Comparison of ENCODE assay signal across 8 cellular contexts in the genomic region with DNA sequence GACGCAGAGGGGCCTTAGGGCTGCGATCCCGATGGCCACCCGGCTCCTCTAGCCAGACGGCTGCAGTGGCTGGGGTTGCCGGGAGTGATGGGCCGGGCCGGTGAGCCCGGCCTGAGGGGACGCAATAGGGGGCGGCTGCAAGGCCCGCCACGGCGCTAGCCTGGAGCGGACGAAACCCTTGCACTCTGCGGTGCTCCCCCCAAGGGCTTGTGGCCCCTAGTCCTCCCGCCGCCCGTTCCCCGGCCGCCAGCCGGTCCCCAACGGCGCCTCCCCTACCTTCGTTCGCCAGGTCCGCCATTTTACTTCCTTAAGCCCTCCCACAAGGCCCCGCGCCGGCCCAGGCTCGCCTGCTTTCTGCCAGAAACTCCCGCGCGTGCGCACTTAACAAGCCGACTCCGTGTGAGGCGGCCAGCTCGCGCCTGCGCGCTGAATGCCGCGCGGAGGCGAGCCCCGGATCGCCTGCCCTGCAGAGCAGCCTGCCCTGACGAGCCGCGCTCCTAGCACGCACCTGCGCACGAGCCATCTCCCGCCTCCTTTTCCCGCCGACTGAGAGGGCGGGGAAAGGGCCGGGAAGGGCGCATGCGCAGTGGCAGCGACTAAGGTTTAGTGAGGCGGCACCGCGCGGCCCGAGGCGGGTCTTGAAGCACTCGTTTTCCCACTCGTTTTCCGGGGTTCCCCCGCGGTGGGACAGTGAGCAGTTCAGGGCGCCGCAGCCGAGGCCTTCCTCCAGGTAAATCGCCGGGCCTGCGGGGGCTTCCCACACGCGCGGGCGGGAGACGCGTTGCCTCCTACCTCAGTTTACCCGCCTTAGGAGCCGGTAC. TPM values are rescaled to one million over a fixed set of nuclear protein-coding genes. Genes with fewer than 3 reads are reported as not detected.
DNase-seq lines count a peak whose midpoint lies in the region; ATAC-seq and TF ChIP-seq lines count a peak whose summit lies in the region.

A gene with protein sequence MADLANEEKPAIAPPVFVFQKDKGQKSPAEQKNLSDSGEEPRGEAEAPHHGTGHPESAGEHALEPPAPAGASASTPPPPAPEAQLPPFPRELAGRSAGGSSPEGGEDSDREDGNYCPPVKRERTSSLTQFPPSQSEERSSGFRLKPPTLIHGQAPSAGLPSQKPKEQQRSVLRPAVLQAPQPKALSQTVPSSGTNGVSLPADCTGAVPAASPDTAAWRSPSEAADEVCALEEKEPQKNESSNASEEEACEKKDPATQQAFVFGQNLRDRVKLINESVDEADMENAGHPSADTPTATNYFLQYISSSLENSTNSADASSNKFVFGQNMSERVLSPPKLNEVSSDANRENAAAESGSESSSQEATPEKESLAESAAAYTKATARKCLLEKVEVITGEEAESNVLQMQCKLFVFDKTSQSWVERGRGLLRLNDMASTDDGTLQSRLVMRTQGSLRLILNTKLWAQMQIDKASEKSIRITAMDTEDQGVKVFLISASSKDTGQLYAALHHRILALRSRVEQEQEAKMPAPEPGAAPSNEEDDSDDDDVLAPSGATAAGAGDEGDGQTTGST (minus strand): TSS at position 356 of the 821 bp plus-strand sequence. CDS start 58 bp downstream, at position 298.

- H3K27me3 Mint-ChIP-seq in activated CD4-positive, alpha-beta T cell treated with anti-CD3 and anti-CD28 coated beads for 36 hours, result no peaks in the 10 kb centered on the region

- H3K27ac Mint-ChIP-seq in activated CD4-positive, alpha-beta T cell treated with anti-CD3 and anti-CD28 coated beads for 36 hours, result peak within 1 kb of the TSS; percentile 90

- H3K4me1 Mint-ChIP-seq in activated CD4-positive, alpha-beta T cell treated with anti-CD3 and anti-CD28 coated beads for 36 hours, result peaks cover 56% of the 10 kb centered on the region

- no peaks in the 10 kb centered on the region for H3K9me3 Mint-ChIP-seq in activated CD4-positive, alpha-beta T cell treated with anti-CD3 and anti-CD28 coated beads for 36 hours (ENCODE audit: low read depth)

- DNase-seq in AML-193 (lab: John Stamatoyannopoulos, UW), result peak; percentile 98 to 99
- DNase-seq in NCI-H510A treated with DMSO at 0.1 percent for 48 hours (lab: John Stamatoyannopoulos, UW), result peak; percentile 99
- peak; percentile 99 for DNase-seq in activated CD4-positive, alpha-beta T cell treated with anti-CD3 and anti-CD28 coated beads for 36 hours
- peak; percentile 100 for DNase-seq in choroid plexus epithelial cell (ENCODE audit: low read depth)
- peak; percentile 97 for DNase-seq in kidney glomerular epithelial cell (lab: John Stamatoyannopoulos, UW)
- DNase-seq in stimulated activated CD4-positive, alpha-beta T cell treated with anti-CD3 and anti-CD28 coated beads, Interleukin-1b, Interleukin-23, amount 100 ng/mL, for 1 hour (ENCODE audit: low read depth in 2 of 2), result peak; percentile 87 to 98

- POLR2A ChIA-PET in activated CD4-positive, alpha-beta T cell treated with anti-CD3 and anti-CD28 coated beads for 36 hours (lab: Charles Lee), result interaction anchor here (1.0 to 1.6 kb wide), 2 partner anchors 74 to 258 kb away, joined by 3 to 4 read pairs; a partner anchor contains a TSS

- CTCF ChIA-PET in activated CD4-positive, alpha-beta T cell treated with anti-CD3 and anti-CD28 coated beads for 36 hours (lab: Charles Lee), result interaction anchor here (0.6 to 5.3 kb wide), 6 partner anchors 11 to 259 kb away, joined by 3 to 39 read pairs (median 6); a partner anchor contains a TSS

- no peak for TF ChIP-seq CTCF in choroid plexus epithelial cell (conservative IDR thresholded peaks at IDR 0.05; ENCODE audit: low read depth, low read length)

- H3K4me3 Mint-ChIP-seq in activated CD4-positive, alpha-beta T cell treated with anti-CD3 and anti-CD28 coated beads for 36 hours, result peak within 1 kb of the TSS; percentile 94

- H3K36me3 Mint-ChIP-seq in activated CD4-positive, alpha-beta T cell treated with anti-CD3 and anti-CD28 coated beads for 36 hours (ENCODE audit: low read depth), result peaks cover 37% of the 10 kb centered on the region

- H3K4me3 ChIP-seq in choroid plexus epithelial cell (ENCODE audit: low read depth, low read length), result peak within 1 kb of the TSS; percentile 92

- intact Hi-C loops in activated CD4-positive, alpha-beta T cell treated with anti-CD3 and anti-CD28 coated beads for 36 hours (cut with DNase I, micrococcal nuclease), result loop anchor here (1.0 to 5.0 kb wide), 18 partner anchors 25 to 1576 kb away; a partner anchor contains a TSS

- ATAC-seq in HG03439 (IDR thresholded peaks at IDR 0.05; ENCODE audit: unreplicated experiment), result peak; percentile 82
- peak; percentile 92 for ATAC-seq in activated CD4-positive, alpha-beta T cell treated with anti-CD3 and anti-CD28 coated beads for 36 hours

- peak; percentile 86 for TF ChIP-seq POLR2A in GM19193 (IDR thresholded peaks at IDR 0.05; ENCODE audit: extremely low read depth, insufficient read depth, insufficient read length)

RNA-seq across cellular contexts. Expression of the gene that starts here (rescaled TPM):
- 100 to 1,000 TPM in 1 of 2 experiments, 10 to 100 TPM in 1; 85.5 to 103 TPM for total RNA-seq in activated CD4-positive, alpha-beta T cell treated with anti-CD3 and anti-CD28 coated beads for 36 hours

Comparison
In these comparisons a context has a peak if more than half of its experiments do, and no peak if none do; other contexts are left out.
1. Peak in every context shown above with its lines: DNase-seq, ATAC-seq and H3K4me3 ChIP-seq.